Comparison of ENCODE assay signal across 8 cellular contexts in the genomic region with DNA sequence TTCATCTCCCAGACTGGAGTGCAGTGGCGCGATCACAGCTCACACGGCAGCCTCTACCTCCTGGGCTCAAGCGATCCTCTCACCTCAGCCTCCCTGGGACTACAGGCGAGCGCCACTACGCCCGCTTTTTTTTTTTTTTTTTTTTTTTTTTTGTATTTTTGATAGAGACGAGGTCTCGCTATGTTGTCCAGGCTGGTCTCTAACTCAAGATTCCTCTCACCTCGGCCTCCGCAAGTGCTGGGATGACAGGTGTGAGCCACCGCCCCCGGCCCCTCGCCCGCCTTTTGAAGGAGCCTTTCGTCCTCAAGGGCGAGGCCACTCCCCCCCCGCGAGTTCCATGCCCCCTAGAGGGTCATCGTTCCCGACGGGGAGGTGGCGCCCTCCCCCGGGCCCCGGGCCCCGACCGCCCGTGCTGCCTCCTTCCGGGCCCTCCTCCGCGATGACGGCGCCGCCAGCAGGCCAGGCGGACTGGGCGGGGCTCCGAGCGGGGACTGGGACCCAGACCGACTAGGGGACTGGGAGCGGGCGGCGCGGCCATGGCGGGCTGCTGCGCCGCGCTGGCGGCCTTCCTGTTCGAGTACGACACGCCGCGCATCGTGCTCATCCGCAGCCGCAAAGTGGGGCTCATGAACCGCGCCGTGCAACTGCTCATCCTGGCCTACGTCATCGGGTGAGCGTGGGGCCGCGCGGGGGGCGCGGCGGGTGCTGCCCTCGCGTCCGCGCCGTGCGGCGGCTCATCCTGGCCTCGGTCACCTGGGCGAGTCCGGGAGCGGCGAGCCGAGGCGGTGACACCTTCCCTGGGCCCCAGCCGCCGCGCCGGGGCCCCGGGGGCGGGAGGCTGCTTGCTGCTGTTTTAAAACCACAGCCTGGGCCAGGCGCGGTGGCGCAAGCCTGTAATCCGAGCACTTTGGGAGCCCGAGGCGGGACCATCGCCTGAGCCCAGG. TPM values are rescaled to one million over a fixed set of nuclear protein-coding genes. Genes with fewer than 3 reads are reported as not detected.
DNase-seq lines count a peak whose midpoint lies in the region; ATAC-seq lines count a peak whose summit lies in the region.

A gene with protein sequence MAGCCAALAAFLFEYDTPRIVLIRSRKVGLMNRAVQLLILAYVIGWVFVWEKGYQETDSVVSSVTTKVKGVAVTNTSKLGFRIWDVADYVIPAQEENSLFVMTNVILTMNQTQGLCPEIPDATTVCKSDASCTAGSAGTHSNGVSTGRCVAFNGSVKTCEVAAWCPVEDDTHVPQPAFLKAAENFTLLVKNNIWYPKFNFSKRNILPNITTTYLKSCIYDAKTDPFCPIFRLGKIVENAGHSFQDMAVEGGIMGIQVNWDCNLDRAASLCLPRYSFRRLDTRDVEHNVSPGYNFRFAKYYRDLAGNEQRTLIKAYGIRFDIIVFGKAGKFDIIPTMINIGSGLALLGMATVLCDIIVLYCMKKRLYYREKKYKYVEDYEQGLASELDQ (plus strand): TSS at position 501 of the 944 bp plus-strand sequence. CDS start 36 bp downstream, at position 537.

- peak; percentile 62 for ATAC-seq in GM18873 (IDR thresholded peaks at IDR 0.05; ENCODE audit: low FRiP score, unreplicated experiment)
- peak; percentile 86 for ATAC-seq in HG03135 (IDR thresholded peaks at IDR 0.05; ENCODE audit: unreplicated experiment)

- DNase-seq in AG08395 (ENCODE audit: low spot score) (peak; percentile 78), NCI-H2227 treated with DMSO at 0.1 percent for 48 hours (lab: John Stamatoyannopoulos, UW) (peak; percentile 65), cerebellum (ENCODE audit: low spot score) (peak; percentile 82), kidney tubule cell (ENCODE audit: low spot score) (peak; percentile 84)
- DNase-seq in activated CD4-positive, CD25-positive, alpha-beta regulatory T cell treated with anti-CD3 and anti-CD28 coated beads, Interleukin-2, amount 50 U/mL, for 72 hours: peak; percentile 89
- DNase-seq in stimulated activated CD4-positive, alpha-beta T cell treated with anti-CD3 and anti-CD28 coated beads, Interleukin-1b, Interleukin-23, amount 100 ng/mL, for 4 hours (ENCODE audit: low read depth in 2 of 2): peak; percentile 74 to 82

RNA-seq across cellular contexts. Expression of the gene that starts here (rescaled TPM):
- total RNA-seq in cerebellum: 9.4 TPM

Comparison
In these comparisons a context has a peak if more than half of its experiments do, and no peak if none do; other contexts are left out.
1. Peak in every context shown above with its lines: DNase-seq and ATAC-seq.